34 cellular contexts compared by ENCODE assay signal in the genomic region with DNA sequence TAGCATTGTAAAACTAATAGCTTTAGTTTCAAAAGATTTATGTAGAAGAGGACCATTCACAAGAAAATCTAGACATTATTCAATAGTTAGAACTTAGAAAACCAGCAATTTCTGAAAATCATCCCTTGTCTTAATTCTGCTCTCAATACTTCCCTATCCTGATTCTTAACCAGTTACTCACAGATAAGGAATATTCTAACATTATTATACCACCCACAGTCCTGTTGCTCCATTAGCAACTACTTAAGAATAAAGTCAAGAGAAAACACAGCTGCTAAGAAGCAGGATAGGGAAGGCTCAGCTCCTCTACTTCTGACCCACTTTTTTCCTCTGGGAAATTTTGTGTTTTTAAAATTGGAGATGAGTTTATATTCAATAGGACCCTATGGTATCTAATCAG. TPM values are rescaled to one million over a fixed set of nuclear protein-coding genes. Genes with fewer than 3 reads are reported as not detected.
"Had no signal": no experiment of that assay in that cellular context is flagged by ENCODE, and none has a peak within 500 bp of the region (broad histone marks: within the 10 kb centered on the region; RNA-seq: fewer than 3 reads in every experiment).

No MANE protein-coding gene starts in this region.

- H3K4me2 ChIP-seq: KMS-11, PC-9 had no signal

- H3K27me3 ChIP-seq: adrenal gland, SJCRH30 had no signal

- H3K27ac ChIP-seq: adrenal gland, KMS-11, PC-9, RWPE1, SJCRH30, SK-N-MC had no signal

- H3K36me3 Mint-ChIP-seq: activated naive CD4-positive, alpha-beta T cell treated with anti-CD3 and anti-CD28 coated beads, Interleukin-2, amount 50 U/mL, for 24 hours; activated naive CD8-positive, alpha-beta T cell treated with anti-CD3 and anti-CD28 coated beads, Interleukin-2, amount 10 ng/mL, durations not matched to agents 7 days and 5 days had no signal

- H2AFZ ChIP-seq: PC-9 had no signal

- DNase-seq: activated CD4-positive, alpha-beta T cell treated with anti-CD3 and anti-CD28 coated beads for 36 hours; activated CD4-positive, alpha-beta T cell treated with anti-CD3 and anti-CD28 coated beads, Interleukin-2, amount 50 U/mL, for 48 hours; activated CD8-positive, alpha-beta T cell treated with anti-CD3 and anti-CD28 coated beads, Interleukin-2, amount 10 ng/mL, durations not matched to agents 7 days and 5 days; activated gamma-delta T cell; activated naive CD4-positive, alpha-beta T cell treated with Interleukin-2 at 50 U/mL for 16 hours; activated naive CD8-positive, alpha-beta T cell treated with anti-CD3 and anti-CD28 coated beads, Interleukin-2, amount 10 ng/mL, durations not matched to agents 7 days and 5 days; activated T-cell treated with anti-CD3 and anti-CD28 coated beads, Interleukin-2, amount 50 U/mL, for 24 hours; adrenal gland; aorta; MM.1S; MV-4-11; NCI-H1092; NCI-H146; NCI-H187; NCI-H2029 treated with DMSO at 0.1 percent for 48 hours; NCI-H2107; NCI-H2171; NCI-H510A; NCI-H526; NCI-H748 treated with DMSO at 0.1 percent for 48 hours; NK-92 treated with Interleukin-12 subunit alpha and Interleukin-12 subunit beta, amount 100 ng/mL, for 24 hours; PC-9; Right ventricle myocardium superior; SJCRH30 had no signal

- H3K36me3 ChIP-seq: adrenal gland, SJCRH30 had no signal

- H3K9me3 Mint-ChIP-seq: activated CD4-positive, alpha-beta T cell treated with anti-CD3 and anti-CD28 coated beads, Interleukin-2, amount 10 ng/mL, durations not matched to agents 7 days and 5 days; activated naive CD4-positive, alpha-beta T cell treated with anti-CD3 and anti-CD28 coated beads, Interleukin-2, amount 50 U/mL, for 24 hours; activated naive CD8-positive, alpha-beta T cell treated with anti-CD3 and anti-CD28 coated beads, Interleukin-2, amount 10 ng/mL, durations not matched to agents 7 days and 5 days; activated T-cell treated with anti-CD3 and anti-CD28 coated beads, Interleukin-2, amount 50 U/mL, for 24 hours; WTC11 had no signal

- H3K27ac Mint-ChIP-seq: activated CD4-positive, alpha-beta T cell treated with anti-CD3 and anti-CD28 coated beads for 36 hours; activated CD4-positive, alpha-beta T cell treated with anti-CD3 and anti-CD28 coated beads, Interleukin-2, amount 10 ng/mL, durations not matched to agents 7 days and 5 days; activated CD8-positive, alpha-beta T cell treated with anti-CD3 and anti-CD28 coated beads, Interleukin-2, amount 10 ng/mL, durations not matched to agents 7 days and 5 days; activated naive CD4-positive, alpha-beta T cell treated with anti-CD3 and anti-CD28 coated beads, Interleukin-2, amount 50 U/mL, for 24 hours; activated T-cell treated with anti-CD3 and anti-CD28 coated beads, Interleukin-2, amount 50 U/mL, for 24 hours; activated T-helper 2 cell treated with anti-CD3 and anti-CD28 coated beads, Interferon-gamma antibody, Interleukin-2, Interleukin-4, amounts not matched to agents 10 μg/mL and 5 μg/mL and 100 μg/mL, durations not matched to agents 14 hours and 24 hours and 36 hours; T-helper 1 cell treated with Interleukin-12 subunit alpha and Interleukin-12 subunit beta and Interleukin-4 antibody, amounts not matched to agents 30 μg/mL and 1 μg/mL, for 36 hours; T-helper 2 cell treated with Interferon-gamma antibody and Interleukin-4, amounts not matched to agents 5 μg/mL and 100 μg/mL, for 36 hours; WTC11 had no signal

- H3K4me1 ChIP-seq: adrenal gland, SJCRH30 had no signal

- H3K4me3 Mint-ChIP-seq: activated CD4-positive, alpha-beta T cell treated with anti-CD3 and anti-CD28 coated beads for 36 hours; activated CD4-positive, alpha-beta T cell treated with anti-CD3 and anti-CD28 coated beads, Interleukin-2, amount 10 ng/mL, durations not matched to agents 7 days and 5 days; activated CD8-positive, alpha-beta T cell treated with anti-CD3 and anti-CD28 coated beads, Interleukin-2, amount 10 ng/mL, durations not matched to agents 7 days and 5 days; activated naive CD4-positive, alpha-beta T cell treated with anti-CD3 and anti-CD28 coated beads, Interleukin-2, amount 50 U/mL, for 24 hours; activated naive CD8-positive, alpha-beta T cell treated with anti-CD3 and anti-CD28 coated beads, Interleukin-2, amount 10 ng/mL, durations not matched to agents 7 days and 5 days; activated T-cell treated with anti-CD3 and anti-CD28 coated beads, Interleukin-2, amount 50 U/mL, for 24 hours; T-helper 1 cell treated with Interleukin-12 subunit alpha and Interleukin-12 subunit beta and Interleukin-4 antibody, amounts not matched to agents 30 μg/mL and 1 μg/mL, for 36 hours; T-helper 2 cell treated with Interferon-gamma antibody and Interleukin-4, amounts not matched to agents 5 μg/mL and 100 μg/mL, for 36 hours; WTC11 had no signal

- H3K9me3 ChIP-seq: adrenal gland, SJCRH30 had no signal

- H3K4me1 Mint-ChIP-seq: activated naive CD4-positive, alpha-beta T cell treated with anti-CD3 and anti-CD28 coated beads, Interleukin-2, amount 50 U/mL, for 24 hours; WTC11 had no signal

- H3K27me3 Mint-ChIP-seq: activated CD4-positive, alpha-beta T cell treated with anti-CD3 and anti-CD28 coated beads for 36 hours; activated CD4-positive, alpha-beta T cell treated with anti-CD3 and anti-CD28 coated beads, Interleukin-2, amount 10 ng/mL, durations not matched to agents 7 days and 5 days; activated naive CD8-positive, alpha-beta T cell treated with anti-CD3 and anti-CD28 coated beads, Interleukin-2, amount 10 ng/mL, durations not matched to agents 7 days and 5 days had no signal

- H3K9ac ChIP-seq: KMS-11 had no signal

- H3K4me3 ChIP-seq: adrenal gland, PC-9, SJCRH30, SK-N-MC had no signal

- ATAC-seq: activated CD4-positive, alpha-beta T cell treated with anti-CD3 and anti-CD28 coated beads for 36 hours; activated CD4-positive, CD25-positive, alpha-beta regulatory T cell treated with anti-CD3 and anti-CD28 coated beads, Interleukin-2, amount 50 U/mL, for 24 hours; activated CD8-positive, alpha-beta T cell treated with anti-CD3 and anti-CD28 coated beads, Interleukin-2, amount 10 ng/mL, durations not matched to agents 7 days and 5 days; WTC11 had no signal

RNA-seq across cellular contexts. Expression of gene PHKA1, which starts 47.7 kb away (rescaled TPM):
- total RNA-seq: SJCRH30 had no signal
